ENCODE assay signal across 24 cellular contexts in the genomic region with DNA sequence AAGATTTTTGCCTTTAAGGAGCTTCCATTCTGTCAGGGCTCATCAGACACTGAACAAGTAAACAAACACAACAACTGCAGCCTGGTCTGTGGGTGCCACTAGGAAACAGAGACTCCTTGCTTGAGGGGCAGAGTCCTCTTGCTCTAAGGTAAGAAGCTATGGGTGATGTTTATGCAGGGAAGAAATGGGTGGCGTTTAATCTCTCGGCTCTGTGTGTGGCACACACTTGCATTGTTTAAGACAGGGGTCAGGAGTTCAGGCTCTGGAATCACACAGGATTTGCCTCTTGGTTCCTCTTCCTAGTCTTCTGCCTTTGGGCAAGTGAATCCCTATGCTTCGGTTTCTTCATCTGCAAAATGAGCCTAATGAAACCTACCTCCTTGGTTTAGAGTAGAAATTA.
DNase-seq lines count a peak whose midpoint lies in the region; ATAC-seq and TF ChIP-seq lines count a peak whose summit lies in the region.
"Had no signal": no experiment of that assay in that cellular context is flagged by ENCODE, and none has a peak within 500 bp of the region (broad histone marks: within the 10 kb centered on the region; RNA-seq: fewer than 3 reads in every experiment).

No MANE protein-coding gene starts in this region.

- H3K4me2 ChIP-seq in Loucy (ENCODE audit: low read depth, low read length, poor library complexity, severe bottlenecking): peak overlapping the region; percentile 17
- H3K4me2 ChIP-seq: A549 had no signal

- H3K9ac ChIP-seq in Loucy (ENCODE audit: low read depth, low read length, poor library complexity, severe bottlenecking): no peak overlapping the region
- H3K9ac ChIP-seq: BLaER1 treated with 17β-estradiol and CSF1 and Interleukin-3, amounts not matched to agents 10 nM and 100 nM had no signal

- no peak for ATAC-seq in GM19395 (IDR thresholded peaks at IDR 0.05; ENCODE audit: unreplicated experiment)
- ATAC-seq: A549, Panc1 had no signal

- TF ChIP-seq CTCF in Loucy (conservative IDR thresholded peaks at IDR 0.05; ENCODE audit: low read length) (no peak), osteocyte (IDR thresholded peaks at IDR 0.05) (no peak)

- no peaks in the 10 kb centered on the region for H3K36me3 ChIP-seq in CD4-positive, alpha-beta memory T cell (ENCODE audit: insufficient read depth, low read length)
- peaks cover 16% of the 10 kb centered on the region; the same call in 1 of the 2 replicates for H3K36me3 ChIP-seq in Loucy (ENCODE audit: insufficient read depth, low read length)

- no peaks in the 10 kb centered on the region for H3K9me3 ChIP-seq in CD4-positive, alpha-beta memory T cell (ENCODE audit: control insufficient read depth in 1 of 2, low read length in 2 of 2)
- H3K9me3 ChIP-seq in Loucy (ENCODE audit: insufficient read depth, low read depth, low read length): no peaks in the 10 kb centered on the region
- H3K9me3 ChIP-seq: A549; BLaER1 treated with 17β-estradiol and CSF1 and Interleukin-3, amounts not matched to agents 10 nM and 100 nM had no signal

- peaks cover 26 to 84% (median 61%) of the 10 kb centered on the region in 4 donors for H3K4me1 Mint-ChIP-seq in CD4-positive, alpha-beta memory T cell
- H3K4me1 Mint-ChIP-seq in immature natural killer cell (peaks cover 99% of the 10 kb centered on the region in 2 donors), osteocyte (ENCODE audit: unreplicated experiment) (peaks cover 85% of the 10 kb centered on the region)

- peaks cover 95% of the 10 kb centered on the region for H3K79me2 ChIP-seq in Loucy (ENCODE audit: insufficient read depth, low read length)

- CTCF ChIA-PET in CD4-positive, alpha-beta memory T cell (lab: Charles Lee; ENCODE audit: partially characterized antibody): interaction anchor here (3.8 kb wide), 1 partner anchor 10 kb away, joined by 20 read pairs; no protein-coding TSS in a partner anchor

- H3K27me3 Mint-ChIP-seq in CD4-positive, alpha-beta memory T cell: peaks cover 0 to under 1% of the 10 kb centered on the region in 2 donors
- peaks cover 0 to 1% (median 1%) of the 10 kb centered on the region in 3 donors for H3K27me3 Mint-ChIP-seq in immature natural killer cell (ENCODE audit: low read depth in 3 of 3)
- no peaks in the 10 kb centered on the region for H3K27me3 Mint-ChIP-seq in osteocyte (ENCODE audit: unreplicated experiment)

- no peak overlapping the region for H3K4me3 Mint-ChIP-seq in CD4-positive, alpha-beta memory T cell
- H3K4me3 Mint-ChIP-seq in immature natural killer cell (peak overlapping the region; percentile 44 to 73 (median 62)), osteocyte (ENCODE audit: unreplicated experiment) (no peak overlapping the region)

- H3K27me3 ChIP-seq in CD4-positive, alpha-beta memory T cell (ENCODE audit: insufficient read depth, low read length): no peaks in the 10 kb centered on the region
- no peaks in the 10 kb centered on the region for H3K27me3 ChIP-seq in Loucy (ENCODE audit: insufficient read depth, low read length, poor library complexity, severe bottlenecking)
- H3K27me3 ChIP-seq: BLaER1 treated with 17β-estradiol and CSF1 and Interleukin-3, amounts not matched to agents 10 nM and 100 nM had no signal

- no peaks in the 10 kb centered on the region for H3F3A ChIP-seq in Loucy (ENCODE audit: low read depth)

- peaks cover 0 to 25% of the 10 kb centered on the region in 2 donors for H3K36me3 Mint-ChIP-seq in CD4-positive, alpha-beta memory T cell
- H3K36me3 Mint-ChIP-seq in immature natural killer cell (peaks cover 26 to 41% (median 34%) of the 10 kb centered on the region in 3 donors), osteocyte (ENCODE audit: unreplicated experiment) (peaks cover 28% of the 10 kb centered on the region)

- peaks cover 59% of the 10 kb centered on the region for H4K20me1 ChIP-seq in Loucy (ENCODE audit: insufficient read depth, low read length, poor library complexity, severe bottlenecking)
- H4K20me1 ChIP-seq: BLaER1 treated with 17β-estradiol and CSF1 and Interleukin-3, amounts not matched to agents 10 nM and 100 nM had no signal

- no peak overlapping the region for H3K27ac ChIP-seq in CD4-positive, alpha-beta memory T cell (ENCODE audit: low read depth, low read length)
- H3K27ac ChIP-seq: A549; BLaER1 treated with 17β-estradiol and CSF1 and Interleukin-3, amounts not matched to agents 10 nM and 100 nM; RWPE1 had no signal

- H3K4me1 ChIP-seq in CD4-positive, alpha-beta memory T cell (ENCODE audit: insufficient read depth, low read length): peaks cover 48% of the 10 kb centered on the region
- peaks cover 50% of the 10 kb centered on the region for H3K4me1 ChIP-seq in Loucy (ENCODE audit: insufficient read depth, low read length, poor library complexity, severe bottlenecking)

- H3K9me2 ChIP-seq in Loucy (replicated peaks; ENCODE audit: low read depth, low read length): no peaks in the 10 kb centered on the region

- peak overlapping the region in 5 of 7 donors; percentile 7 to 90 (median 35) for H3K27ac Mint-ChIP-seq in CD4-positive, alpha-beta memory T cell
- H3K27ac Mint-ChIP-seq in immature natural killer cell (peak overlapping the region; percentile 87 to 96 (median 91)), osteocyte (ENCODE audit: unreplicated experiment) (peak overlapping the region; percentile 94)

- no peak overlapping the region for H2AFZ ChIP-seq in Loucy (ENCODE audit: low read length)

- peaks cover 0 to 2% (median 0%) of the 10 kb centered on the region in 8 donors for H3K9me3 Mint-ChIP-seq in CD4-positive, alpha-beta memory T cell
- no peaks in the 10 kb centered on the region for H3K9me3 Mint-ChIP-seq in immature natural killer cell
- H3K9me3 Mint-ChIP-seq in osteocyte (ENCODE audit: unreplicated experiment): no peaks in the 10 kb centered on the region

- no peak overlapping the region for H3K4me3 ChIP-seq in CD4-positive, alpha-beta memory T cell (ENCODE audit: low read length in 2 of 2)
- H3K4me3 ChIP-seq in Loucy (ENCODE audit: low read length, poor library complexity, severe bottlenecking): no peak overlapping the region
- H3K4me3 ChIP-seq: A549; BLaER1 treated with 17β-estradiol and CSF1 and Interleukin-3, amounts not matched to agents 10 nM and 100 nM had no signal

- intact Hi-C loops in CD4-positive, alpha-beta memory T cell (cut with micrococcal nuclease): no loop called here

- DNase-seq in CD4-positive, alpha-beta memory T cell: no peak
- DNase-seq in immature natural killer cell (no peak), osteocyte (ENCODE audit: extremely low spot score, unreplicated experiment) (no peak), SKM-1 treated with dmso at 0.1 percent for 144 hours (lab: John Stamatoyannopoulos, UW; ENCODE audit: unreplicated experiment) (no peak)
- no peak for DNase-seq in activated naive CD4-positive, alpha-beta T cell (lab: John Stamatoyannopoulos, UW)
- DNase-seq: AML-193, DMS153, DND-41, KBM-7, MM.1S, NCI-H1048, NCI-H1417, NCI-H1694, NCI-H2029 treated with DMSO at 0.1 percent for 48 hours, NCI-H2227 treated with DMSO at 0.1 percent for 48 hours, NCI-H510A, NCI-H69, SHP77 had no signal

- POLR2A ChIA-PET in CD4-positive, alpha-beta memory T cell (lab: Charles Lee; ENCODE audit: partially characterized antibody): interaction anchor here (1.2 to 2.4 kb wide), 3 partner anchors 8 to 82 kb away, joined by 4 to 8 read pairs (median 5); no protein-coding TSS in a partner anchor

Comparison
In these comparisons a context has a peak if more than half of its experiments do, and no peak if none do; other contexts are left out.
1. H3K27ac Mint-ChIP-seq: peak in every context shown above with its lines; median percentile 94 in osteocyte; 91 in immature natural killer cell; 35 in CD4-positive, alpha-beta memory T cell.
2. H3K4me3 Mint-ChIP-seq: peak in immature natural killer cell (5 of 5); none in CD4-positive, alpha-beta memory T cell (0 of 8) and osteocyte (single experiment).